ENCODE assay signal across 1 cellular context in the genomic region with DNA sequence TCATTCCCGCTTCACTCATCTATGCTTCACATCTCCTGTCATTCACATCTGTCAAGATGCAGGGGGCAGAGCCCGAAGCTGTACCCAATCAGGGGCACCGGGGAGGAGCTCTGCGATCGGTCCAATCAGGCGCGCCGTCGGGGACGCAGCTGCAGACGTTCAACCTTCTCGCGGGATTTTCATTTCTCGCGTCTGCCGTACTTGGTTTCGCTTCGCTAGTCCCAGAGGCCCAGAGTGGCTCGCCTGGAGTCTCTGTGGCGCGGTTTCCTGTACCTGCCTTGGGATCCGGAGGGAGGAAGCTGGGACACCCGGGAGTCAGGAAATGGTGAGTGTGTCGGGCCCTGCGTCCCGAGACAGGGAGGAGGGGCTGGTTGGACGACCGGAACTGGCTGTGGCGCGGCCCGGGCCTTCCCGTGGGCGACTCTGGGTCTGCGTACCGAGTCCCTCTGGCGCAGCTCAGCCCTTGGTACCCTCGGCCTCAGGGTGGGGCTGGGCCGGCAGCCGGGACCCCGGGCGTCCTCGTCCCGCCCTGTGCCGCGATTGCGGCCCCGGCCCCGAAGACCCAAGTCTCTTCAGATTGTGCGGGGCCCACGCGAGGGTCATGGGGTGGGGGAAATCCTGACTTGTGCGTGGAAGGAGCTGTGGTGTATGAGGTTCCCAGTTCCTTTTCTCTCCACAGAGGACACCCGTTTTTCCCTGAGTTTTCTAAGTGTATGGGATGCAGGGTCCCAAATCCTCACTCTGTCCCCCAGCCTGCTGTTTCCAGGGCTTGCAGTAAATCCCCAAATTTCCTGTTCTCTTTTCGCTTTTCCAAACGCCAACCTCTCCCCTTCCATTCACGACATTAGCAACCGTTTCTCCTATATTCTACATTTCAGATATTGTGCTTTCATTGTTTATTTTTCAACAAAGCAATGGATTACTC.
A peak's percentile ranks its signal among the peaks of the same experiment; 100 is the strongest.
TF ChIP-seq lines count a peak whose summit lies in the region.

A gene (plus strand): TSS at position 215 of the 925 bp plus-strand sequence. CDS start 108 bp downstream, at position 323.

TF ChIP-seq in SK-N-SH, 30 proteins besides CTCF, POLR2A, EP300 and RAD21 (continued from another document):
- TF ChIP-seq, protein P1, sequence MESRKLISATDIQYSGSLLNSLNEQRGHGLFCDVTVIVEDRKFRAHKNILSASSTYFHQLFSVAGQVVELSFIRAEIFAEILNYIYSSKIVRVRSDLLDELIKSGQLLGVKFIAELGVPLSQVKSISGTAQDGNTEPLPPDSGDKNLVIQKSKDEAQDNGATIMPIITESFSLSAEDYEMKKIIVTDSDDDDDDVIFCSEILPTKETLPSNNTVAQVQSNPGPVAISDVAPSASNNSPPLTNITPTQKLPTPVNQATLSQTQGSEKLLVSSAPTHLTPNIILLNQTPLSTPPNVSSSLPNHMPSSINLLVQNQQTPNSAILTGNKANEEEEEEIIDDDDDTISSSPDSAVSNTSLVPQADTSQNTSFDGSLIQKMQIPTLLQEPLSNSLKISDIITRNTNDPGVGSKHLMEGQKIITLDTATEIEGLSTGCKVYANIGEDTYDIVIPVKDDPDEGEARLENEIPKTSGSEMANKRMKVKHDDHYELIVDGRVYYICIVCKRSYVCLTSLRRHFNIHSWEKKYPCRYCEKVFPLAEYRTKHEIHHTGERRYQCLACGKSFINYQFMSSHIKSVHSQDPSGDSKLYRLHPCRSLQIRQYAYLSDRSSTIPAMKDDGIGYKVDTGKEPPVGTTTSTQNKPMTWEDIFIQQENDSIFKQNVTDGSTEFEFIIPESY (IDR thresholded peaks at IDR 0.05; ENCODE audit: borderline replicate concordance, low read depth) = peak; percentile 97
- TF ChIP-seq TEAD4 (IDR thresholded peaks at IDR 0.05; ENCODE audit: borderline replicate concordance, insufficient read depth) (no peak), CHD2 (IDR thresholded peaks at IDR 0.05; ENCODE audit: low read length, partially characterized antibody) (peak; percentile 99), NRF1 (IDR thresholded peaks at IDR 0.05; ENCODE audit: low read depth, low read length) (no peak), NFIC (IDR thresholded peaks at IDR 0.05; ENCODE audit: borderline replicate concordance) (no peak), POLR2AphosphoS5 (IDR thresholded peaks at IDR 0.05; ENCODE audit: low read depth, low read length) (peak; percentile 92), GATA2 (CRISPR knock-in tag; IDR thresholded peaks at IDR 0.05) (no peak), FOSL2 (IDR thresholded peaks at IDR 0.05; ENCODE audit: borderline replicate concordance, low read depth) (no peak), TCF12 (IDR thresholded peaks at IDR 0.05) (no peak)
- TF ChIP-seq, protein P2, sequence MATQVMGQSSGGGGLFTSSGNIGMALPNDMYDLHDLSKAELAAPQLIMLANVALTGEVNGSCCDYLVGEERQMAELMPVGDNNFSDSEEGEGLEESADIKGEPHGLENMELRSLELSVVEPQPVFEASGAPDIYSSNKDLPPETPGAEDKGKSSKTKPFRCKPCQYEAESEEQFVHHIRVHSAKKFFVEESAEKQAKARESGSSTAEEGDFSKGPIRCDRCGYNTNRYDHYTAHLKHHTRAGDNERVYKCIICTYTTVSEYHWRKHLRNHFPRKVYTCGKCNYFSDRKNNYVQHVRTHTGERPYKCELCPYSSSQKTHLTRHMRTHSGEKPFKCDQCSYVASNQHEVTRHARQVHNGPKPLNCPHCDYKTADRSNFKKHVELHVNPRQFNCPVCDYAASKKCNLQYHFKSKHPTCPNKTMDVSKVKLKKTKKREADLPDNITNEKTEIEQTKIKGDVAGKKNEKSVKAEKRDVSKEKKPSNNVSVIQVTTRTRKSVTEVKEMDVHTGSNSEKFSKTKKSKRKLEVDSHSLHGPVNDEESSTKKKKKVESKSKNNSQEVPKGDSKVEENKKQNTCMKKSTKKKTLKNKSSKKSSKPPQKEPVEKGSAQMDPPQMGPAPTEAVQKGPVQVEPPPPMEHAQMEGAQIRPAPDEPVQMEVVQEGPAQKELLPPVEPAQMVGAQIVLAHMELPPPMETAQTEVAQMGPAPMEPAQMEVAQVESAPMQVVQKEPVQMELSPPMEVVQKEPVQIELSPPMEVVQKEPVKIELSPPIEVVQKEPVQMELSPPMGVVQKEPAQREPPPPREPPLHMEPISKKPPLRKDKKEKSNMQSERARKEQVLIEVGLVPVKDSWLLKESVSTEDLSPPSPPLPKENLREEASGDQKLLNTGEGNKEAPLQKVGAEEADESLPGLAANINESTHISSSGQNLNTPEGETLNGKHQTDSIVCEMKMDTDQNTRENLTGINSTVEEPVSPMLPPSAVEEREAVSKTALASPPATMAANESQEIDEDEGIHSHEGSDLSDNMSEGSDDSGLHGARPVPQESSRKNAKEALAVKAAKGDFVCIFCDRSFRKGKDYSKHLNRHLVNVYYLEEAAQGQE (IDR thresholded peaks at IDR 0.05; ENCODE audit: low read depth, low read length) = 0 out of 2 replicates have a peak, but pooled peaks have one; percentile 12
- TF ChIP-seq, protein P3, sequence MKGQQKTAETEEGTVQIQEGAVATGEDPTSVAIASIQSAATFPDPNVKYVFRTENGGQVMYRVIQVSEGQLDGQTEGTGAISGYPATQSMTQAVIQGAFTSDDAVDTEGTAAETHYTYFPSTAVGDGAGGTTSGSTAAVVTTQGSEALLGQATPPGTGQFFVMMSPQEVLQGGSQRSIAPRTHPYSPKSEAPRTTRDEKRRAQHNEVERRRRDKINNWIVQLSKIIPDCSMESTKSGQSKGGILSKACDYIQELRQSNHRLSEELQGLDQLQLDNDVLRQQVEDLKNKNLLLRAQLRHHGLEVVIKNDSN (IDR thresholded peaks at IDR 0.05; ENCODE audit: borderline replicate concordance, low read depth) = no peak
- TF ChIP-seq, protein P4, sequence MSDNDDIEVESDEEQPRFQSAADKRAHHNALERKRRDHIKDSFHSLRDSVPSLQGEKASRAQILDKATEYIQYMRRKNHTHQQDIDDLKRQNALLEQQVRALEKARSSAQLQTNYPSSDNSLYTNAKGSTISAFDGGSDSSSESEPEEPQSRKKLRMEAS (IDR thresholded peaks at IDR 0.05; ENCODE audit: low read depth) = no peak
